In the genomic region with DNA sequence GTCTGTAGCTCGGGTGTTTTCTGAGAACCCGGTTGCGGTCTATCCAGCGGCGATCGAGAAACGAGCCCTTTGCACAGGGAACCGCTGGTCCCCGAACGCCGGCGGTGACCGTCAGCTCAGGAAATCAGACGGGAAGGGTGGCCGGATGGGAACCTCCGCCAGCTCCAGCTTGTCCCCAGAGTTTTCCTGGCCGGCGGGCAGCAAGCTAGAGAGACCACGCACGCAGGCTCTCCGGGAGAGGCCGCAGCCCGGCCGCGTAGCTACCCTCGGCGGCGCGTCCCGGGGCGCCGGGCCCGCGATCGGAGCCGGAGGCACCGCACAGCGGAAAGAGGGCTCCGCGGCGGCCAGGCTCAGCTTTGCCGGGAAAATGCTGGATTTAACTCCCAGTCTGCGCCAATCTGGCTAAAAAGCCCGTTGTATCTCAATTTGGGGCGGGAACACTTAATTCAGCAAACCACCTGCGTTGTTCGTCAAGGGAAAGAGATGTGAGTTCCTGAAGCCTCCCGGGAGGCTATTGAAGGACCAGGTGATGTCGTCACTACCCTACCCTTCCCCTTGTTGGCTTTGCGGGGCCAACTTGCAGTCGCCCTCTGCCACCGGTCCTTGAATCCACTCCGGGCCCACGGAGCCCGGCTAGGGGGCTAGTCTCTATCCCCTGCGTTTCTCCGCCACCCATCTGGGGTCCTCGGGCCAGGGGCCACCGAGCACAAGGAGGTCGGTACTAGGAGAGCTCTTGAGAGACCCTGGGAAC, we compare ENCODE assay signal across 9 cellular contexts.
DNase-seq lines count a peak whose midpoint lies in the region; ATAC-seq and TF ChIP-seq lines count a peak whose summit lies in the region.
"Had no signal": no experiment of that assay in that cellular context is flagged by ENCODE, and none has a peak within 500 bp of the region (broad histone marks: within the 10 kb centered on the region; RNA-seq: fewer than 3 reads in every experiment).

No MANE protein-coding gene starts in this region.

- peak; percentile 58 for DNase-seq in AG20443 (ENCODE audit: low spot score)
- DNase-seq in HCEC 1CT: peak; percentile 13
- peak; percentile 37 to 42 for DNase-seq in activated T-cell treated with anti-CD3 and anti-CD28 coated beads, Interleukin-2, amount 50 U/mL, for 48 hours
- DNase-seq in germinal center (ENCODE audit: low spot score): peak; percentile 23
- DNase-seq in nephron progenitor cell: peak; percentile 52
- no peak for DNase-seq in Kasumi-1 (lab: John Stamatoyannopoulos, UW)
- no peak for DNase-seq in cerebellar cortex (ENCODE audit: low spot score)

- peaks cover 15% of the 10 kb centered on the region for H3K4me1 Mint-ChIP-seq in nephron progenitor cell

- peak overlapping the region; percentile 77 for H3K4me3 Mint-ChIP-seq in nephron progenitor cell

- no peaks in the 10 kb centered on the region for H3K9me3 Mint-ChIP-seq in nephron progenitor cell

- H3K27me3 Mint-ChIP-seq in nephron progenitor cell (ENCODE audit: low read depth, poor library complexity): peaks cover 5% of the 10 kb centered on the region

- no peaks in the 10 kb centered on the region for H3K36me3 Mint-ChIP-seq in nephron progenitor cell (ENCODE audit: low read depth)

- no peak for TF ChIP-seq CTCF in nephron progenitor cell (IDR thresholded peaks at IDR 0.05)

- no peak for ATAC-seq in HG02840 (IDR thresholded peaks at IDR 0.05; ENCODE audit: low FRiP score, unreplicated experiment)
- ATAC-seq: HCT116 had no signal

- H3K27ac Mint-ChIP-seq in nephron progenitor cell: no peak overlapping the region

Comparison
In these comparisons a context has a peak if more than half of its experiments do, and no peak if none do; other contexts are left out.
1. DNase-seq: peak in AG20443 (single experiment), HCEC 1CT (single experiment), activated T-cell treated with anti-CD3 and anti-CD28 coated beads, Interleukin-2, amount 50 U/mL, for 48 hours (2 of 2), germinal center (single experiment) and nephron progenitor cell (single experiment); none in Kasumi-1 (0 of 2) and cerebellar cortex (single experiment).